8 cellular contexts compared by ENCODE assay signal in the genomic region with DNA sequence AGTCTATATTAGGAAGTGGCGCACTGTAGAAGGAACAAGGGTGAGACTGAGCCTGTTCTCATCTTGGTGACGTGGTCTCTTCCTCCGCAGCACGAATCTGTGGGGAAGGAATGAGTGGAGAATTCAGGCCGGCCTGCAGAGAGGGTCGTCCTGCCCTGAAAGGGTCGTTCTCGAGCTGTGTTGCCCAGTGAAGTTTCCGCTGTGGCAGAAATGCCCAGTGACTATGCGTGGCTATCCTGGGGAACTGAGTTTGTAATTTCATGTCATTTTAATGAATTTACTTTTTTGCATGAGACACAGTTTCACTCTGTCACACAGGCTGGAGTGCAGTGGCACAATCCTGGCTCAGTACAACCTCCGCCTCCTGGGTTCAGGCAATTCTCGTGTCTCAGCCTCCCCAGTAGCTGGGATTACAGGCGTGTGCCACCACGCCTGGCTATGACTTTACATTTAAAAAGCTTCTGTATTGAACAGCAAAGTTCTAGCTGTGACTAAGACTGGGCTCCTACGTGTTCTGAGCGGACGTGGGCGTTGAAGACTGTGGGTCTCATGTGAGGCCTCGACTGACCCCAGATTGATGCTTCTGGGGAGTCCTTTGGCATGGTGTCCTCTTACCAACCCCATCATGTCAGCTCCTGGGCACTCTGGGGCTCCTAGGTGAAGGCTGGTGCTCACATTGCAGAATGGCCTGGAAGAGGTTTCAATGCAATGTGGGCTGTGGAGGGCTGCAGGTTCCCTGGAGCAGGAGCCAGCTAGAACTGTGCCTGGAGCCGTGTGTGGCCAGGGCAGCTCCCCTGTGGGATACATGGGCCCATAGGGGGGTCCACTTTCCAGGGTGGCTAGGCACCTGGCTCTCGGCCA. TPM values are rescaled to one million over a fixed set of nuclear protein-coding genes. Genes with fewer than 3 reads are reported as not detected.
DNase-seq lines count a peak whose midpoint lies in the region; ATAC-seq and TF ChIP-seq lines count a peak whose summit lies in the region.

No MANE protein-coding gene starts in this region.

- H3F3A ChIP-seq in neural cell (ENCODE audit: insufficient read depth, low read length, poor library complexity, severe bottlenecking): peaks cover 7% of the 10 kb centered on the region

- no peak overlapping the region for H3K4me2 ChIP-seq in neural cell (ENCODE audit: low read length)

- peak overlapping the region; percentile 69 for H3K9ac ChIP-seq in neural cell (ENCODE audit: low read length)

- ATAC-seq in HG03354 (IDR thresholded peaks at IDR 0.05; ENCODE audit: poor library complexity, severe bottlenecking, unreplicated experiment): no peak

- H3K79me2 ChIP-seq in neural cell (replicated peaks; ENCODE audit: insufficient read depth, low read length): peaks cover 18% of the 10 kb centered on the region

- intact Hi-C loops in vagina (cut with DNase I): no loop called here

- peak; percentile 34 for DNase-seq in stimulated activated CD4-positive, alpha-beta T cell treated with anti-CD3 and anti-CD28 coated beads, Interleukin-15, amount 100 ng/mL, for 24 hours
- DNase-seq in stimulated activated CD4-positive, alpha-beta T cell treated with anti-CD3 and anti-CD28 coated beads, Interleukin-4, amount 100 ng/mL, for 1 hour: no peak
- peak; percentile 76 for DNase-seq in coronary artery (ENCODE audit: low spot score)
- DNase-seq in vagina (ENCODE audit: extremely low spot score in 2 of 2): no peak
- DNase-seq in SIG-M5 treated with dmso at 0.1 percent for 504 hours (lab: John Stamatoyannopoulos, UW; ENCODE audit: unreplicated experiment): no peak
- DNase-seq in DMS 273 (lab: John Stamatoyannopoulos, UW; ENCODE audit: unreplicated experiment): no peak

- H3K27me3 ChIP-seq in neural cell (ENCODE audit: insufficient read depth, low read depth, low read length) (no peaks in the 10 kb centered on the region), vagina (no peaks in the 10 kb centered on the region)

- H3K4me1 ChIP-seq in vagina: peaks cover 98% of the 10 kb centered on the region

- H4K20me1 ChIP-seq in neural cell (ENCODE audit: insufficient read depth): no peaks in the 10 kb centered on the region

- H3K36me3 ChIP-seq in neural cell (ENCODE audit: insufficient read depth, low read length) (no peaks in the 10 kb centered on the region), vagina (peaks cover 0 to 9% of the 10 kb centered on the region in 2 donors)

- H3K9me3 ChIP-seq in neural cell (ENCODE audit: low read length) (no peaks in the 10 kb centered on the region), vagina (no peaks in the 10 kb centered on the region)

- H3K27ac ChIP-seq in coronary artery (peak overlapping the region; percentile 95), neural cell (ENCODE audit: low read length) (peak overlapping the region; percentile 71), vagina (peak overlapping the region; percentile 91)

- H3K9me2 ChIP-seq in neural cell (ENCODE audit: insufficient read depth, low read length): no peaks in the 10 kb centered on the region

- H2AFZ ChIP-seq in neural cell (ENCODE audit: low read depth, low read length): no peak overlapping the region

- TF ChIP-seq CTCF in coronary artery (IDR thresholded peaks at IDR 0.05) (no peak), neural cell (IDR thresholded peaks at IDR 0.05; ENCODE audit: poor library complexity, severe bottlenecking) (no peak), vagina (IDR thresholded peaks at IDR 0.05) (no peak)

- no peak for TF ChIP-seq POLR2A in vagina (IDR thresholded peaks at IDR 0.05)

- TF ChIP-seq RAD21 in neural cell (conservative IDR thresholded peaks at IDR 0.05): no peak

- no peak for TF ChIP-seq EP300 in neural cell (conservative IDR thresholded peaks at IDR 0.05; ENCODE audit: poor library complexity, severe bottlenecking)

- H3K4me3 ChIP-seq in coronary artery (peak overlapping the region; percentile 73), neural cell (ENCODE audit: low read length) (peak overlapping the region; percentile 67), vagina (peak overlapping the region; percentile 27 to 48)

TF ChIP-seq in neural cell, 6 proteins besides CTCF, POLR2A, EP300 and RAD21:
- TF ChIP-seq, protein P1, sequence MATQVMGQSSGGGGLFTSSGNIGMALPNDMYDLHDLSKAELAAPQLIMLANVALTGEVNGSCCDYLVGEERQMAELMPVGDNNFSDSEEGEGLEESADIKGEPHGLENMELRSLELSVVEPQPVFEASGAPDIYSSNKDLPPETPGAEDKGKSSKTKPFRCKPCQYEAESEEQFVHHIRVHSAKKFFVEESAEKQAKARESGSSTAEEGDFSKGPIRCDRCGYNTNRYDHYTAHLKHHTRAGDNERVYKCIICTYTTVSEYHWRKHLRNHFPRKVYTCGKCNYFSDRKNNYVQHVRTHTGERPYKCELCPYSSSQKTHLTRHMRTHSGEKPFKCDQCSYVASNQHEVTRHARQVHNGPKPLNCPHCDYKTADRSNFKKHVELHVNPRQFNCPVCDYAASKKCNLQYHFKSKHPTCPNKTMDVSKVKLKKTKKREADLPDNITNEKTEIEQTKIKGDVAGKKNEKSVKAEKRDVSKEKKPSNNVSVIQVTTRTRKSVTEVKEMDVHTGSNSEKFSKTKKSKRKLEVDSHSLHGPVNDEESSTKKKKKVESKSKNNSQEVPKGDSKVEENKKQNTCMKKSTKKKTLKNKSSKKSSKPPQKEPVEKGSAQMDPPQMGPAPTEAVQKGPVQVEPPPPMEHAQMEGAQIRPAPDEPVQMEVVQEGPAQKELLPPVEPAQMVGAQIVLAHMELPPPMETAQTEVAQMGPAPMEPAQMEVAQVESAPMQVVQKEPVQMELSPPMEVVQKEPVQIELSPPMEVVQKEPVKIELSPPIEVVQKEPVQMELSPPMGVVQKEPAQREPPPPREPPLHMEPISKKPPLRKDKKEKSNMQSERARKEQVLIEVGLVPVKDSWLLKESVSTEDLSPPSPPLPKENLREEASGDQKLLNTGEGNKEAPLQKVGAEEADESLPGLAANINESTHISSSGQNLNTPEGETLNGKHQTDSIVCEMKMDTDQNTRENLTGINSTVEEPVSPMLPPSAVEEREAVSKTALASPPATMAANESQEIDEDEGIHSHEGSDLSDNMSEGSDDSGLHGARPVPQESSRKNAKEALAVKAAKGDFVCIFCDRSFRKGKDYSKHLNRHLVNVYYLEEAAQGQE (IDR thresholded peaks at IDR 0.05; ENCODE audit: borderline replicate concordance): no peak
- no peak for TF ChIP-seq EZH2 (IDR thresholded peaks at IDR 0.05; ENCODE audit: borderline replicate concordance, insufficient read depth, low read length, poor library complexity, severe bottlenecking)
- TF ChIP-seq SMC3 (conservative IDR thresholded peaks at IDR 0.05; ENCODE audit: poor library complexity): no peak
- TF ChIP-seq MXI1 (conservative IDR thresholded peaks at IDR 0.05; ENCODE audit: poor library complexity, severe bottlenecking): no peak
- no peak for TF ChIP-seq POLR2AphosphoS5 (IDR thresholded peaks at IDR 0.05)
- TF ChIP-seq TAF1 (IDR thresholded peaks at IDR 0.05; ENCODE audit: low read depth): no peak

RNA-seq across cellular contexts. Expression of a gene that starts 29.4 kb away (rescaled TPM):
- polyA plus RNA-seq in neural cell: 43.7 and 50.7 TPM in 2 replicates
- polyA minus RNA-seq in neural cell: 63.3 and 67.7 TPM in 2 replicates
- total RNA-seq in vagina: 44.4 TPM

RNA-seq across cellular contexts. Expression of a gene that starts 30.1 kb away (rescaled TPM):
- 55.9 and 68.0 TPM in 2 replicates for polyA plus RNA-seq in neural cell
- polyA minus RNA-seq in neural cell: 47.6 and 57.5 TPM in 2 replicates
- total RNA-seq in vagina: 101 TPM

RNA-seq across cellular contexts. Expression of a gene that starts 30.3 kb away (rescaled TPM):
- polyA plus RNA-seq in neural cell: 9.9 and 10.2 TPM in 2 replicates
- 13.1 and 13.4 TPM in 2 replicates for polyA minus RNA-seq in neural cell
- total RNA-seq in vagina: 13.3 TPM

RNA-seq across cellular contexts. Expression of a gene that starts 51.9 kb away (rescaled TPM):
- polyA plus RNA-seq in neural cell: not detected in 2 replicates
- polyA minus RNA-seq in neural cell: not detected in 2 replicates
- 136 TPM for total RNA-seq in vagina

Comparison
In these comparisons a context has a peak if more than half of its experiments do, and no peak if none do; other contexts are left out.
1. DNase-seq: peak in stimulated activated CD4-positive, alpha-beta T cell treated with anti-CD3 and anti-CD28 coated beads, Interleukin-15, amount 100 ng/mL, for 24 hours (single experiment) and coronary artery (single experiment); none in stimulated activated CD4-positive, alpha-beta T cell treated with anti-CD3 and anti-CD28 coated beads, Interleukin-4, amount 100 ng/mL, for 1 hour (single experiment), vagina (0 of 2), SIG-M5 treated with dmso at 0.1 percent for 504 hours (single experiment) and DMS 273 (single experiment).
2. Peak in every context shown above with its lines, with median percentiles within 50 percentile points of each other: H3K27ac ChIP-seq and H3K4me3 ChIP-seq.